In genomic region chr1:93906480-93906879, GRCh38 we compare ENCODE assay signal across 15 cellular contexts. TPM values are rescaled to one million over a fixed set of nuclear protein-coding genes. Genes with fewer than 3 reads are reported as not detected.
A peak's percentile ranks its signal among the peaks of the same experiment; 100 is the strongest.
DNase-seq lines count a peak whose midpoint lies in the region; ATAC-seq and TF ChIP-seq lines count a peak whose summit lies in the region.
"Had no signal": no experiment of that assay in that cellular context is flagged by ENCODE, and none has a peak within 500 bp of the region (broad histone marks: within the 10 kb centered on the region; RNA-seq: fewer than 3 reads in every experiment).

No MANE protein-coding gene starts in this region.

- no peak overlapping the region for H3K23ac ChIP-seq in mesenchymal stem cell (ENCODE audit: low read length in 2 of 2)

- peaks cover 17% of the 10 kb centered on the region for H3K36me3 Mint-ChIP-seq in activated T-helper 1 cell treated with anti-CD3 and anti-CD28 coated beads, Interleukin-12 subunit alpha, Interleukin-12 subunit beta, Interleukin-2, Interleukin-4 antibody, amounts not matched to agents 30 ng/mL and 10 ng/mL and 1 ng/mL, durations not matched to agents 14 hours and 24 hours and 36 hours (ENCODE audit: low read depth)
- peaks cover 6% of the 10 kb centered on the region for H3K36me3 Mint-ChIP-seq in T-helper 2 cell treated with Interferon-gamma antibody and Interleukin-4, amounts not matched to agents 5 μg/mL and 100 μg/mL, for 36 hours (ENCODE audit: low read depth)

- H3K9me3 ChIP-seq in DND-41 (ENCODE audit: insufficient read depth, low read length, severe bottlenecking) (no peaks in the 10 kb centered on the region), mesenchymal stem cell (ENCODE audit: control insufficient read depth, low read length) (no peaks in the 10 kb centered on the region), esophagus squamous epithelium (no peaks in the 10 kb centered on the region)
- H3K9me3 ChIP-seq: gastroesophageal sphincter had no signal

- peaks cover 7% of the 10 kb centered on the region for H3K79me1 ChIP-seq in mesenchymal stem cell (replicated peaks; ENCODE audit: low read length, poor library complexity, severe bottlenecking)

- no peak for TF ChIP-seq POLR2A in esophagus squamous epithelium (IDR thresholded peaks at IDR 0.05)

- H3K36me3 ChIP-seq in DND-41 (ENCODE audit: insufficient read depth, low read length) (peaks cover 7% of the 10 kb centered on the region), mesenchymal stem cell (ENCODE audit: control insufficient read depth in 1 of 2, insufficient read depth in 2 of 2, low read depth in 1 of 2, low read length in 2 of 2) (peaks cover 0 to 6% of the 10 kb centered on the region in 2 experiments), esophagus squamous epithelium (peaks cover 0 to 2% (median 0%) of the 10 kb centered on the region in 3 donors)
- H3K36me3 ChIP-seq: gastroesophageal sphincter, left ventricle myocardium inferior had no signal

- H3K9ac ChIP-seq in DND-41 (ENCODE audit: low read depth, low read length) (peak overlapping the region; percentile 26; the same call in 1 of the 2 replicates), mesenchymal stem cell (ENCODE audit: low read length) (peak overlapping the region; percentile 95)

- H3K18ac ChIP-seq in mesenchymal stem cell (ENCODE audit: low read depth in 1 of 2, low read length in 2 of 2): no peak overlapping the region

- no peak overlapping the region for H2AK5ac ChIP-seq in mesenchymal stem cell (ENCODE audit: low read length, severe bottlenecking)

- TF ChIP-seq CTCF in 22Rv1 (IDR thresholded peaks at IDR 0.05) (no peak), DND-41 (IDR thresholded peaks at IDR 0.05; ENCODE audit: borderline replicate concordance, extremely low read depth, low read length, poor library complexity, severe bottlenecking) (no peak), esophagus squamous epithelium (IDR thresholded peaks at IDR 0.05) (no peak)

- H4K8ac ChIP-seq in mesenchymal stem cell (ENCODE audit: low read length): no peak overlapping the region

- no peak overlapping the region for H2AFZ ChIP-seq in DND-41 (ENCODE audit: low read depth, low read length)
- no peak overlapping the region for H2AFZ ChIP-seq in mesenchymal stem cell (ENCODE audit: low read depth, low read length)

- H2BK5ac ChIP-seq in mesenchymal stem cell (ENCODE audit: low read depth, low read length, poor library complexity, severe bottlenecking): no peak overlapping the region

- DNase-seq in DND-41 (no peak), mesenchymal stem cell (no peak), esophagus squamous epithelium (lab: John Stamatoyannopoulos, UW) (no peak), cortex of kidney (lab: John Stamatoyannopoulos, UW) (no peak), GM19240 (ENCODE audit: insufficient read length, low spot score) (no peak)
- no peak for DNase-seq in activated T-helper 1 cell treated with anti-CD3 and anti-CD28 coated beads, Interleukin-12 subunit alpha, Interleukin-12 subunit beta, Interleukin-2, Interleukin-4 antibody, amounts not matched to agents 30 ng/mL and 10 ng/mL and 1 ng/mL, durations not matched to agents 14 hours and 24 hours and 36 hours (ENCODE audit: low spot score)
- no peak for DNase-seq in T-helper 2 cell treated with Interferon-gamma antibody and Interleukin-4, amounts not matched to agents 5 μg/mL and 100 μg/mL, for 36 hours (ENCODE audit: low spot score)
- DNase-seq: activated T-cell treated with anti-CD3 and anti-CD28 coated beads, Interleukin-2, amount 50 U/mL, for 48 hours; left ventricle myocardium inferior; MM.1S; NCI-H187 treated with DMSO at 0.1 percent for 48 hours; NCI-H524 treated with DMSO at 0.1 percent for 48 hours had no signal

- peaks cover 60% of the 10 kb centered on the region for H3K79me2 ChIP-seq in DND-41 (ENCODE audit: insufficient read depth, low read length)

- no peak overlapping the region for H3K4ac ChIP-seq in mesenchymal stem cell (ENCODE audit: low read depth in 1 of 2, low read length in 2 of 2)

- peak overlapping the region in 1 of 2 experiments; percentile 83; a peak in 1 of 4 replicates for H3K4me3 ChIP-seq in DND-41 (ENCODE audit: low read depth in 1 of 2, low read length in 2 of 2)
- peak overlapping the region in 1 of 2 experiments; percentile 100 for H3K4me3 ChIP-seq in mesenchymal stem cell (ENCODE audit: insufficient read depth in 1 of 2, low read depth in 1 of 2, low read length in 2 of 2)
- peak overlapping the region in 1 of 4 donors; percentile 4 for H3K4me3 ChIP-seq in esophagus squamous epithelium
- H3K4me3 ChIP-seq: gastroesophageal sphincter, left ventricle myocardium inferior had no signal

- H2BK120ac ChIP-seq in mesenchymal stem cell (ENCODE audit: low read depth, low read length): no peak overlapping the region

- H3K4me1 ChIP-seq in DND-41 (ENCODE audit: insufficient read depth, low read length) (peaks cover 61% of the 10 kb centered on the region), mesenchymal stem cell (ENCODE audit: control insufficient read depth, insufficient read depth, low read depth, low read length) (peaks cover 3% of the 10 kb centered on the region), esophagus squamous epithelium (peaks cover 11 to 54% (median 11%) of the 10 kb centered on the region in 3 donors)

- WGBS in mesenchymal stem cell: 100% methylated on average over 2 of the region's 3 CpGs
- WGBS in esophagus squamous epithelium, 2 donors: 77 to 93% methylated on average over 3 of the region's 3 CpGs

- intact Hi-C loops in activated T-helper 1 cell treated with anti-CD3 and anti-CD28 coated beads, Interleukin-12 subunit alpha, Interleukin-12 subunit beta, Interleukin-2, Interleukin-4 antibody, amounts not matched to agents 30 ng/mL and 10 ng/mL and 1 ng/mL, durations not matched to agents 14 hours and 24 hours and 36 hours (cut with micrococcal nuclease): loop anchor here (5.0 to 10.0 kb wide), 4 partner anchors 131 to 1328 kb away; partner anchors contain the start of gene RWDD3
- intact Hi-C loops in esophagus squamous epithelium (cut with DNase I): no loop called here

- peak overlapping the region; percentile 6 for H3K4me3 Mint-ChIP-seq in activated T-helper 1 cell treated with anti-CD3 and anti-CD28 coated beads, Interleukin-12 subunit alpha, Interleukin-12 subunit beta, Interleukin-2, Interleukin-4 antibody, amounts not matched to agents 30 ng/mL and 10 ng/mL and 1 ng/mL, durations not matched to agents 14 hours and 24 hours and 36 hours
- H3K4me3 Mint-ChIP-seq in T-helper 2 cell treated with Interferon-gamma antibody and Interleukin-4, amounts not matched to agents 5 μg/mL and 100 μg/mL, for 36 hours: no peak overlapping the region

- H2BK12ac ChIP-seq in mesenchymal stem cell (ENCODE audit: low read length in 2 of 2): no peak overlapping the region

- H3K4me2 ChIP-seq in DND-41 (ENCODE audit: insufficient read depth, low read length) (peak overlapping the region; percentile 78; the same call in 1 of the 2 replicates), mesenchymal stem cell (ENCODE audit: low read length, poor library complexity, severe bottlenecking) (no peak overlapping the region)

- H3K9me3 Mint-ChIP-seq in activated T-helper 1 cell treated with anti-CD3 and anti-CD28 coated beads, Interleukin-12 subunit alpha, Interleukin-12 subunit beta, Interleukin-2, Interleukin-4 antibody, amounts not matched to agents 30 ng/mL and 10 ng/mL and 1 ng/mL, durations not matched to agents 14 hours and 24 hours and 36 hours: peaks cover 7% of the 10 kb centered on the region
- H3K9me3 Mint-ChIP-seq in T-helper 2 cell treated with Interferon-gamma antibody and Interleukin-4, amounts not matched to agents 5 μg/mL and 100 μg/mL, for 36 hours: peaks cover 5% of the 10 kb centered on the region

- H3K27ac Mint-ChIP-seq in activated T-helper 1 cell treated with anti-CD3 and anti-CD28 coated beads, Interleukin-12 subunit alpha, Interleukin-12 subunit beta, Interleukin-2, Interleukin-4 antibody, amounts not matched to agents 30 ng/mL and 10 ng/mL and 1 ng/mL, durations not matched to agents 14 hours and 24 hours and 36 hours: no peak overlapping the region
- no peak overlapping the region for H3K27ac Mint-ChIP-seq in T-helper 2 cell treated with Interferon-gamma antibody and Interleukin-4, amounts not matched to agents 5 μg/mL and 100 μg/mL, for 36 hours

- H3K27me3 ChIP-seq in DND-41 (ENCODE audit: insufficient read depth, low read length, poor library complexity): no peaks in the 10 kb centered on the region
- no peaks in the 10 kb centered on the region for H3K27me3 ChIP-seq in mesenchymal stem cell (ENCODE audit: control insufficient read depth in 1 of 2, insufficient read depth in 1 of 2, low read length in 2 of 2)
- H3K27me3 ChIP-seq in esophagus squamous epithelium: no peaks in the 10 kb centered on the region
- H3K27me3 ChIP-seq: gastroesophageal sphincter had no signal

- peak overlapping the region; percentile 21; the same call in 1 of the 2 replicates for H3K27ac ChIP-seq in 22Rv1
- H3K27ac ChIP-seq in DND-41 (ENCODE audit: low read length): no peak overlapping the region
- no peak overlapping the region for H3K27ac ChIP-seq in mesenchymal stem cell (ENCODE audit: low read length, poor library complexity, severe bottlenecking)
- no peak overlapping the region for H3K27ac ChIP-seq in esophagus squamous epithelium
- H3K27ac ChIP-seq: gastroesophageal sphincter, left ventricle myocardium inferior, SK-N-MC had no signal

- peaks cover 5% of the 10 kb centered on the region; the same call in 1 of the 2 replicates for H4K20me1 ChIP-seq in DND-41 (ENCODE audit: insufficient read depth, low read length)

- no peak overlapping the region for H4K91ac ChIP-seq in mesenchymal stem cell (ENCODE audit: low read length)

- no peak overlapping the region for H2BK15ac ChIP-seq in mesenchymal stem cell (ENCODE audit: low read depth, poor library complexity, severe bottlenecking)

- H3K14ac ChIP-seq in mesenchymal stem cell (ENCODE audit: low read length in 2 of 2): no peak overlapping the region

- peaks cover 49% of the 10 kb centered on the region for H3K4me1 Mint-ChIP-seq in activated T-helper 1 cell treated with anti-CD3 and anti-CD28 coated beads, Interleukin-12 subunit alpha, Interleukin-12 subunit beta, Interleukin-2, Interleukin-4 antibody, amounts not matched to agents 30 ng/mL and 10 ng/mL and 1 ng/mL, durations not matched to agents 14 hours and 24 hours and 36 hours (ENCODE audit: low read depth)
- H3K4me1 Mint-ChIP-seq in T-helper 2 cell treated with Interferon-gamma antibody and Interleukin-4, amounts not matched to agents 5 μg/mL and 100 μg/mL, for 36 hours (ENCODE audit: low read depth): peaks cover 45% of the 10 kb centered on the region

- H3K27me3 Mint-ChIP-seq in activated T-helper 1 cell treated with anti-CD3 and anti-CD28 coated beads, Interleukin-12 subunit alpha, Interleukin-12 subunit beta, Interleukin-2, Interleukin-4 antibody, amounts not matched to agents 30 ng/mL and 10 ng/mL and 1 ng/mL, durations not matched to agents 14 hours and 24 hours and 36 hours (ENCODE audit: insufficient read depth): peaks cover 2% of the 10 kb centered on the region
- H3K27me3 Mint-ChIP-seq in T-helper 2 cell treated with Interferon-gamma antibody and Interleukin-4, amounts not matched to agents 5 μg/mL and 100 μg/mL, for 36 hours (ENCODE audit: low read depth): peaks cover 2% of the 10 kb centered on the region

- no peak for ATAC-seq in DND-41 (ENCODE audit: insufficient read depth, low read depth)
- ATAC-seq: gastroesophageal sphincter had no signal

RNA-seq across cellular contexts. Expression of gene GCLM, which starts 2.8 kb away (rescaled TPM):
- 20.2 and 23.8 TPM in 2 replicates for total RNA-seq in activated T-helper 1 cell treated with anti-CD3 and anti-CD28 coated beads, Interleukin-12 subunit alpha, Interleukin-12 subunit beta, Interleukin-2, Interleukin-4 antibody, amounts not matched to agents 30 ng/mL and 10 ng/mL and 1 ng/mL, durations not matched to agents 14 hours and 24 hours and 36 hours
- 10.0 TPM for polyA plus RNA-seq in mesenchymal stem cell (2013, experiment 1 of 2)
- polyA plus RNA-seq in mesenchymal stem cell (2013, experiment 2 of 2): 10.3 TPM
- 10 to 100 TPM in 3 of 4 donors, 1 to 10 TPM in 1; 9.3 to 27.0 (median 20.5) TPM for total RNA-seq in esophagus squamous epithelium

RNA-seq across cellular contexts. Expression of gene DNTTIP2, which starts 27.5 kb away (rescaled TPM):
- total RNA-seq in activated T-helper 1 cell treated with anti-CD3 and anti-CD28 coated beads, Interleukin-12 subunit alpha, Interleukin-12 subunit beta, Interleukin-2, Interleukin-4 antibody, amounts not matched to agents 30 ng/mL and 10 ng/mL and 1 ng/mL, durations not matched to agents 14 hours and 24 hours and 36 hours: 80.3 and 90.8 TPM in 2 replicates
- 56.4 TPM for polyA plus RNA-seq in mesenchymal stem cell (2013, experiment 1 of 2)
- polyA plus RNA-seq in mesenchymal stem cell (2013, experiment 2 of 2): 56.9 TPM
- total RNA-seq in esophagus squamous epithelium: 10 to 100 TPM; 20.8 to 42.2 (median 35.7) TPM
